ENCODE assay signal across 8 cellular contexts in genomic region chr11:103326070-103326794, GRCh38.
DNase-seq lines count a peak whose midpoint lies in the region; ATAC-seq and TF ChIP-seq lines count a peak whose summit lies in the region.

No MANE protein-coding gene starts in this region.

- H3K4me3 ChIP-seq in dorsolateral prefrontal cortex (no peak overlapping the region), coronary artery (no peak overlapping the region)

- TF ChIP-seq CTCF in C4-2B (conservative IDR thresholded peaks at IDR 0.05), result peak; percentile 90
- TF ChIP-seq CTCF in GM13977 (IDR thresholded peaks at IDR 0.05; ENCODE audit: extremely low read depth, insufficient read depth, missing control alignments), result peak; percentile 74
- peak in 55 of 56 donors; percentile 25 to 66 (median 53) for TF ChIP-seq CTCF in dorsolateral prefrontal cortex (IDR thresholded peaks at IDR 0.05 in 54 of 56, conservative IDR thresholded peaks at IDR 0.05 in 2 of 56; ENCODE audit: low read depth in 1 of 56, partially characterized antibody in 56 of 56)
- no peak for TF ChIP-seq CTCF in coronary artery (IDR thresholded peaks at IDR 0.05)

- peak; percentile 91 for ATAC-seq in HG02623 (IDR thresholded peaks at IDR 0.05; ENCODE audit: unreplicated experiment)

- in situ Hi-C loops in GM13977 (cut with MboI; ENCODE audit: low pct_unique_long_range_greater_than_20kb, low sequenced_read_pairs, unreplicated experiment), result no loop called here

- H3K27ac ChIP-seq in C4-2B, result no peak overlapping the region; the same call in 1 of the 2 replicates
- H3K27ac ChIP-seq in dorsolateral prefrontal cortex, result no peak overlapping the region
- no peak overlapping the region for H3K27ac ChIP-seq in coronary artery

- intact Hi-C loops in dorsolateral prefrontal cortex (cut with DNase I), result loop anchor here in 1 of 2 donors (5.0 kb wide), 1 partner anchor 276 kb away; no protein-coding TSS in a partner anchor

- H3K27me3 ChIP-seq in dorsolateral prefrontal cortex, result no peaks in the 10 kb centered on the region

- DNase-seq in GM13977 (ENCODE audit: low spot score) (peak; percentile 57), M059J (ENCODE audit: low read depth) (peak; percentile 82), SHP77 treated with DMSO at 0.1 percent for 48 hours (lab: John Stamatoyannopoulos, UW) (peak; percentile 28), dorsolateral prefrontal cortex (no peak), lung microvascular endothelial cell (ENCODE audit: low read depth in 2 of 2) (peak; percentile 77), coronary artery (ENCODE audit: low spot score) (no peak)

Comparison
In these comparisons a context has a peak if more than half of its experiments do, and no peak if none do; other contexts are left out.
1. DNase-seq: peak in GM13977 (single experiment), M059J (single experiment), SHP77 treated with DMSO at 0.1 percent for 48 hours (single experiment) and lung microvascular endothelial cell (2 of 2); none in dorsolateral prefrontal cortex (0 of 10) and coronary artery (single experiment).